1 cellular context compared by ENCODE assay signal in the genomic region with DNA sequence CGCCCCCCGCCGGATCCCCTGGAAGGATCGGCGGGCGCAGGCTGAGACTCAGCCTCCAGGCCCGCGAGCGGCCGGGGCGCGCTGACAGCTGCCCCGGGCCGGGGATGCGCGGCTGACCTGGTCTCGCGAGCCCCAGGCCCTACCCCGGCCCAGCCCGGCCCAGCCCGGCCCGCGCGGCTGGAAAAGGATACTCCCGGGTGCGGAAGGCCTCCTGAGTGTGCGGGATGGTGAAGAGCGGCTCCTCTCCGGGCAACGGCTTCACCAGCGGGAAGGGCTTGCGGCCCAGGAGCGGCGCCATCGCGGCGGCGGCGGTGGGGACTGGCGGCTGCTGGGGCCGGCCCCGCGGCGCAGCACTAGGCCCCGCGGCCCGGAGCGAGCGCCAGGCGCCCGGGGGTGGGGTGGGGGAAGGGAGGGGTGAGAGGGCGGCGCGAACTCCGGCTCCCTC.
TF ChIP-seq lines count a peak whose summit lies in the region.

No MANE protein-coding gene starts in this region.

TF ChIP-seq in HepG2, 621 proteins besides CTCF, POLR2A, EP300 and RAD21 (continues in another document):
- 0 out of 2 replicates have a peak, but pooled peaks have one; percentile 11 for TF ChIP-seq KLF6 (CRISPR knock-in tag; IDR thresholded peaks at IDR 0.05)
- no peak for TF ChIP-seq GZF1 (CRISPR knock-in tag; IDR thresholded peaks at IDR 0.05)
- 0 out of 2 replicates have a peak, but pooled peaks have one; percentile 21 for TF ChIP-seq SRY (CRISPR knock-in tag; IDR thresholded peaks at IDR 0.05)
- TF ChIP-seq THYN1 (CRISPR knock-in tag; IDR thresholded peaks at IDR 0.05; ENCODE audit: borderline replicate concordance, low read depth) = no peak
- TF ChIP-seq GFI1 (CRISPR knock-in tag; IDR thresholded peaks at IDR 0.05; ENCODE audit: borderline replicate concordance) = peak; percentile 5; the same call in 1 of the 2 replicates
- TF ChIP-seq, protein P1, sequence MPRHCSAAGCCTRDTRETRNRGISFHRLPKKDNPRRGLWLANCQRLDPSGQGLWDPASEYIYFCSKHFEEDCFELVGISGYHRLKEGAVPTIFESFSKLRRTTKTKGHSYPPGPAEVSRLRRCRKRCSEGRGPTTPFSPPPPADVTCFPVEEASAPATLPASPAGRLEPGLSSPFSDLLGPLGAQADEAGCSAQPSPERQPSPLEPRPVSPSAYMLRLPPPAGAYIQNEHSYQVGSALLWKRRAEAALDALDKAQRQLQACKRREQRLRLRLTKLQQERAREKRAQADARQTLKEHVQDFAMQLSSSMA (CRISPR knock-in tag; IDR thresholded peaks at IDR 0.05) = no peak
- no peak for TF ChIP-seq ZBTB42 (CRISPR knock-in tag; IDR thresholded peaks at IDR 0.05)
- TF ChIP-seq CBFB (CRISPR knock-in tag; IDR thresholded peaks at IDR 0.05) = peak; percentile 53; the same call in 1 of the 2 replicates
- no peak for TF ChIP-seq U2AF2 (IDR thresholded peaks at IDR 0.05; ENCODE audit: low read depth, low read length)
- TF ChIP-seq, protein P2, sequence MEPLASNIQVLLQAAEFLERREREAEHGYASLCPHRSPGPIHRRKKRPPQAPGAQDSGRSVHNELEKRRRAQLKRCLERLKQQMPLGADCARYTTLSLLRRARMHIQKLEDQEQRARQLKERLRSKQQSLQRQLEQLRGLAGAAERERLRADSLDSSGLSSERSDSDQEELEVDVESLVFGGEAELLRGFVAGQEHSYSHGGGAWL (CRISPR knock-in tag; IDR thresholded peaks at IDR 0.05) = 0 out of 2 replicates have a peak, but pooled peaks have one; percentile 3
- TF ChIP-seq ZNF563 (CRISPR knock-in tag; IDR thresholded peaks at IDR 0.05) = 0 out of 2 replicates have a peak, but pooled peaks have one; percentile 35
- TF ChIP-seq CHD2 (IDR thresholded peaks at IDR 0.05; ENCODE audit: low read depth, low read length) = peak; percentile 86
- TF ChIP-seq ISL2 (CRISPR knock-in tag; IDR thresholded peaks at IDR 0.05) = no peak
- TF ChIP-seq ZNF543 (CRISPR knock-in tag; IDR thresholded peaks at IDR 0.05) = no peak
- TF ChIP-seq SOX5 (CRISPR knock-in tag; IDR thresholded peaks at IDR 0.05; ENCODE audit: borderline replicate concordance) = no peak
- TF ChIP-seq POLR2G (IDR thresholded peaks at IDR 0.05; ENCODE audit: low read depth, low read length) = no peak
- 0 out of 2 replicates have a peak, but pooled peaks have one; percentile 12 for TF ChIP-seq FOXC1 (CRISPR knock-in tag; IDR thresholded peaks at IDR 0.05; ENCODE audit: borderline replicate concordance)
- peak; percentile 65; the same call in 1 of the 2 replicates for TF ChIP-seq PHF8 (CRISPR knock-in tag; IDR thresholded peaks at IDR 0.05)
- peak; percentile 94 for TF ChIP-seq ZFX (CRISPR knock-in tag; IDR thresholded peaks at IDR 0.05; ENCODE audit: low read depth)
- TF ChIP-seq RERE (CRISPR knock-in tag; IDR thresholded peaks at IDR 0.05; ENCODE audit: low read depth) = no peak
- 0 out of 2 replicates have a peak, but pooled peaks have one; percentile 39 for TF ChIP-seq ZNF574 (CRISPR knock-in tag; IDR thresholded peaks at IDR 0.05)
- no peak for TF ChIP-seq NFKB2 (CRISPR knock-in tag; IDR thresholded peaks at IDR 0.05; ENCODE audit: borderline replicate concordance)
- 0 out of 2 replicates have a peak, but pooled peaks have one; percentile 55 for TF ChIP-seq ZNF30 (CRISPR knock-in tag; IDR thresholded peaks at IDR 0.05)
- peak; percentile 50; the same call in 1 of the 2 replicates for TF ChIP-seq ZNF558 (CRISPR knock-in tag; IDR thresholded peaks at IDR 0.05; ENCODE audit: borderline replicate concordance)
- no peak for TF ChIP-seq KLF15 (CRISPR knock-in tag; IDR thresholded peaks at IDR 0.05; ENCODE audit: borderline replicate concordance)
- TF ChIP-seq, protein P3, sequence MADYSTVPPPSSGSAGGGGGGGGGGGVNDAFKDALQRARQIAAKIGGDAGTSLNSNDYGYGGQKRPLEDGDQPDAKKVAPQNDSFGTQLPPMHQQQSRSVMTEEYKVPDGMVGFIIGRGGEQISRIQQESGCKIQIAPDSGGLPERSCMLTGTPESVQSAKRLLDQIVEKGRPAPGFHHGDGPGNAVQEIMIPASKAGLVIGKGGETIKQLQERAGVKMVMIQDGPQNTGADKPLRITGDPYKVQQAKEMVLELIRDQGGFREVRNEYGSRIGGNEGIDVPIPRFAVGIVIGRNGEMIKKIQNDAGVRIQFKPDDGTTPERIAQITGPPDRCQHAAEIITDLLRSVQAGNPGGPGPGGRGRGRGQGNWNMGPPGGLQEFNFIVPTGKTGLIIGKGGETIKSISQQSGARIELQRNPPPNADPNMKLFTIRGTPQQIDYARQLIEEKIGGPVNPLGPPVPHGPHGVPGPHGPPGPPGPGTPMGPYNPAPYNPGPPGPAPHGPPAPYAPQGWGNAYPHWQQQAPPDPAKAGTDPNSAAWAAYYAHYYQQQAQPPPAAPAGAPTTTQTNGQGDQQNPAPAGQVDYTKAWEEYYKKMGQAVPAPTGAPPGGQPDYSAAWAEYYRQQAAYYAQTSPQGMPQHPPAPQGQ (CRISPR knock-in tag; IDR thresholded peaks at IDR 0.05; ENCODE audit: borderline replicate concordance) = no peak
- no peak for TF ChIP-seq ETV5 (CRISPR knock-in tag; IDR thresholded peaks at IDR 0.05; ENCODE audit: borderline replicate concordance)
- TF ChIP-seq DZIP1 (CRISPR knock-in tag; IDR thresholded peaks at IDR 0.05) = 0 out of 2 replicates have a peak, but pooled peaks have one; percentile 18
- TF ChIP-seq, protein P4, sequence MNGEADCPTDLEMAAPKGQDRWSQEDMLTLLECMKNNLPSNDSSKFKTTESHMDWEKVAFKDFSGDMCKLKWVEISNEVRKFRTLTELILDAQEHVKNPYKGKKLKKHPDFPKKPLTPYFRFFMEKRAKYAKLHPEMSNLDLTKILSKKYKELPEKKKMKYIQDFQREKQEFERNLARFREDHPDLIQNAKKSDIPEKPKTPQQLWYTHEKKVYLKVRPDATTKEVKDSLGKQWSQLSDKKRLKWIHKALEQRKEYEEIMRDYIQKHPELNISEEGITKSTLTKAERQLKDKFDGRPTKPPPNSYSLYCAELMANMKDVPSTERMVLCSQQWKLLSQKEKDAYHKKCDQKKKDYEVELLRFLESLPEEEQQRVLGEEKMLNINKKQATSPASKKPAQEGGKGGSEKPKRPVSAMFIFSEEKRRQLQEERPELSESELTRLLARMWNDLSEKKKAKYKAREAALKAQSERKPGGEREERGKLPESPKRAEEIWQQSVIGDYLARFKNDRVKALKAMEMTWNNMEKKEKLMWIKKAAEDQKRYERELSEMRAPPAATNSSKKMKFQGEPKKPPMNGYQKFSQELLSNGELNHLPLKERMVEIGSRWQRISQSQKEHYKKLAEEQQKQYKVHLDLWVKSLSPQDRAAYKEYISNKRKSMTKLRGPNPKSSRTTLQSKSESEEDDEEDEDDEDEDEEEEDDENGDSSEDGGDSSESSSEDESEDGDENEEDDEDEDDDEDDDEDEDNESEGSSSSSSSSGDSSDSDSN (CRISPR knock-in tag; IDR thresholded peaks at IDR 0.05) = peak; percentile 80; the same call in 1 of the 2 replicates
- 0 out of 2 replicates have a peak, but pooled peaks have one; percentile 20 for TF ChIP-seq NKX3-1 (CRISPR knock-in tag; IDR thresholded peaks at IDR 0.05)
- TF ChIP-seq SPEN (CRISPR knock-in tag; IDR thresholded peaks at IDR 0.05; ENCODE audit: low read depth) = peak; percentile 71
- TF ChIP-seq ZFP36L2 (CRISPR knock-in tag; IDR thresholded peaks at IDR 0.05) = no peak
- no peak for TF ChIP-seq CENPX (CRISPR knock-in tag; IDR thresholded peaks at IDR 0.05)
- no peak for TF ChIP-seq GLI4 (CRISPR knock-in tag; IDR thresholded peaks at IDR 0.05; ENCODE audit: borderline replicate concordance)
- TF ChIP-seq BRD4 (CRISPR knock-in tag; IDR thresholded peaks at IDR 0.05) = peak; percentile 77
- no peak for TF ChIP-seq DMAP1 (CRISPR knock-in tag; IDR thresholded peaks at IDR 0.05)
- TF ChIP-seq ZNF768 (CRISPR knock-in tag; IDR thresholded peaks at IDR 0.05) = peak; percentile 48; the same call in 1 of the 2 replicates
- no peak for TF ChIP-seq TBL1XR1 (IDR thresholded peaks at IDR 0.05; ENCODE audit: borderline replicate concordance, low read length, partially characterized antibody)
- TF ChIP-seq ZEB1 (IDR thresholded peaks at IDR 0.05; ENCODE audit: insufficient replicate concordance, low read depth) = no peak
